14 cellular contexts compared by ENCODE assay signal in the genomic region with DNA sequence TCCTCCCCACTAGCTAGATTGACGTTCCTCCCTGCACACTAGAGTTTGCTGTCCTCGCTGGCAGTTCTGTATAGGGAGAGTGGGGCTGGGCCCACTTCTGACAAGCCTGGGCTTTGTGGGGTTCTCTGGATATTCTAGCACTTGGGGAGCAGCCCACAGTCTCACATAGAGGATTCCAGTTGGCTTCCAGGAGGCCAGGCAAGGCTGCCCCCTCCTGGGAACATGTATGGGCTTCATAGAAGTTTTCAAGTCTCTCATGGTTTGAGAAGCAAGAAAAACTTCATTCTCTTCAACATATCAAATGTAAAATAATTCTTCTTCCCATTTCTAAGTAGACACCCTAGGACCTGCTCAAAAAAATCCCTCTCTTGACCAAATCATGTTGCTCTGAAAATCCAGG.
A peak's percentile ranks its signal among the peaks of the same experiment; 100 is the strongest.
DNase-seq lines count a peak whose midpoint lies in the region; ATAC-seq, FAIRE-seq and TF ChIP-seq lines count a peak whose summit lies in the region.
"Had no signal": no experiment of that assay in that cellular context is flagged by ENCODE, and none has a peak within 500 bp of the region (broad histone marks: within the 10 kb centered on the region; RNA-seq: fewer than 3 reads in every experiment).

No MANE protein-coding gene starts in this region.

- FAIRE-seq in frontal cortex (lab: Jason Lieb, UNC), result no peak

- TF ChIP-seq EP300 in SK-N-SH (IDR thresholded peaks at IDR 0.05; ENCODE audit: borderline replicate concordance in 1 of 2, low read depth in 1 of 2, low read length in 1 of 2), result no peak

- no peak overlapping the region for H2AFZ ChIP-seq in SK-N-SH (ENCODE audit: low read depth)

- WGBS in heart right ventricle, 2 donors, result 81 to 91% methylated on average over 2 of the region's 2 CpGs
- 93% methylated on average over 2 of the region's 2 CpGs for WGBS in SK-N-SH (ENCODE audit: low lambda C conversion rate)

- H3K36me3 ChIP-seq in heart right ventricle (no peaks in the 10 kb centered on the region), right atrium auricular region (no peaks in the 10 kb centered on the region), SK-N-SH (replicated peaks in 1 of 2; ENCODE audit: control insufficient read depth in 1 of 2, insufficient read depth in 2 of 2, low read length in 1 of 2) (peaks cover 7 to 23% of the 10 kb centered on the region in 2 experiments), upper lobe of right lung (no peaks in the 10 kb centered on the region)
- H3K36me3 ChIP-seq: BLaER1, HAP-1, Peyer's patch, sigmoid colon, upper lobe of left lung had no signal

- H3K9ac ChIP-seq in SK-N-SH, result no peak overlapping the region
- H3K9ac ChIP-seq: BLaER1 had no signal

- H3K4me3 ChIP-seq in heart right ventricle (no peak overlapping the region), right atrium auricular region (no peak overlapping the region), SK-N-SH (ENCODE audit: low read depth in 2 of 2, low read length in 1 of 2) (no peak overlapping the region), fibroblast of pulmonary artery (replicated peaks; ENCODE audit: low read depth, low read length) (no peak overlapping the region), upper lobe of right lung (no peak overlapping the region)
- H3K4me3 ChIP-seq: BLaER1, HAP-1, Peyer's patch, sigmoid colon, upper lobe of left lung had no signal

- CTCF ChIA-PET in SK-N-SH (lab: Yijun Ruan, JAX), result interaction anchor here (0.8 to 2.6 kb wide), 13 partner anchors 8 to 540 kb away, joined by 3 to 11 read pairs (median 4); no protein-coding TSS in a partner anchor

- no peak overlapping the region for H3K4me2 ChIP-seq in SK-N-SH
- H3K4me2 ChIP-seq: BLaER1 had no signal

- no peaks in the 10 kb centered on the region for H3K9me2 ChIP-seq in SK-N-SH

- TF ChIP-seq CTCF in heart right ventricle (IDR thresholded peaks at IDR 0.05), result peak in 7 of 9 donors; percentile 15 to 46 (median 36)
- TF ChIP-seq CTCF in right atrium auricular region (IDR thresholded peaks at IDR 0.05), result peak in 1 of 2 donors; percentile 45
- peak; percentile 45; the same call in 1 of the 2 replicates for TF ChIP-seq CTCF in SK-N-SH (IDR thresholded peaks at IDR 0.05)
- TF ChIP-seq CTCF in fibroblast of pulmonary artery (IDR thresholded peaks at IDR 0.05; ENCODE audit: low read length, missing control alignments), result peak; percentile 48
- TF ChIP-seq CTCF in upper lobe of right lung (IDR thresholded peaks at IDR 0.05), result no peak

- ATAC-seq in heart right ventricle (peak in 6 of 8 donors; percentile 23 to 60 (median 42)), upper lobe of right lung (peak; percentile 32)

- peaks cover 13% of the 10 kb centered on the region for H3F3A ChIP-seq in SK-N-SH (replicated peaks; ENCODE audit: insufficient read depth)

- H3K4me1 ChIP-seq in heart right ventricle, result peaks cover 0 to 78% (median 31%) of the 10 kb centered on the region in 9 donors
- peaks cover 0 to 32% of the 10 kb centered on the region in 2 donors for H3K4me1 ChIP-seq in right atrium auricular region
- H3K4me1 ChIP-seq in SK-N-SH (ENCODE audit: control insufficient read depth in 1 of 2, insufficient read depth in 2 of 2, low read depth in 1 of 2, low read length in 1 of 2), result peaks cover 14 to 59% of the 10 kb centered on the region in 2 experiments
- peaks cover 9% of the 10 kb centered on the region for H3K4me1 ChIP-seq in upper lobe of right lung
- H3K4me1 ChIP-seq: HAP-1 had no signal

- no peak for DNase-seq in heart right ventricle
- DNase-seq in right atrium auricular region (ENCODE audit: low spot score), result no peak
- no peak for DNase-seq in SK-N-SH
- no peak for DNase-seq in fibroblast of pulmonary artery (ENCODE audit: low read depth)
- no peak for DNase-seq in upper lobe of right lung
- DNase-seq in frontal cortex (ENCODE audit: low spot score in 2 of 2), result no peak
- no peak for DNase-seq in cerebellar cortex (ENCODE audit: low spot score)
- DNase-seq in NCI-H2196 treated with DMSO at 0.1 percent for 48 hours (lab: John Stamatoyannopoulos, UW; ENCODE audit: unreplicated experiment), result no peak
- DNase-seq: KBM-7, Peyer's patch, sigmoid colon, upper lobe of left lung had no signal

- POLR2A ChIA-PET in SK-N-SH (lab: Yijun Ruan, JAX), result no interaction called here

- peak; percentile 54 for TF ChIP-seq RAD21 in SK-N-SH (IDR thresholded peaks at IDR 0.05; ENCODE audit: low read length)

- H3K9me3 ChIP-seq in heart right ventricle (no peaks in the 10 kb centered on the region), right atrium auricular region (no peaks in the 10 kb centered on the region), SK-N-SH (no peaks in the 10 kb centered on the region), upper lobe of right lung (no peaks in the 10 kb centered on the region)
- H3K9me3 ChIP-seq: BLaER1, HAP-1, Peyer's patch, sigmoid colon, upper lobe of left lung had no signal

- no peak overlapping the region for H3K27ac ChIP-seq in heart right ventricle
- H3K27ac ChIP-seq in right atrium auricular region, result no peak overlapping the region
- H3K27ac ChIP-seq in SK-N-SH (ENCODE audit: low read depth in 2 of 2, low read length in 1 of 2), result no peak overlapping the region
- H3K27ac ChIP-seq in upper lobe of right lung, result no peak overlapping the region
- H3K27ac ChIP-seq: BLaER1, Peyer's patch, sigmoid colon, upper lobe of left lung had no signal

- H3K27me3 ChIP-seq in heart right ventricle, result no peaks in the 10 kb centered on the region
- no peaks in the 10 kb centered on the region for H3K27me3 ChIP-seq in right atrium auricular region
- H3K27me3 ChIP-seq in SK-N-SH (ENCODE audit: insufficient read depth), result no peaks in the 10 kb centered on the region
- no peaks in the 10 kb centered on the region for H3K27me3 ChIP-seq in upper lobe of right lung
- H3K27me3 ChIP-seq: BLaER1, Peyer's patch, sigmoid colon, upper lobe of left lung had no signal

- intact Hi-C loops in heart right ventricle (cut with DNase I), result loop anchor here in 2 of 10 donors (10.0 kb wide), 2 partner anchors 55 to 235 kb away; no protein-coding TSS in a partner anchor
- intact Hi-C loops in upper lobe of right lung (cut with DNase I), result no loop called here

- H4K20me1 ChIP-seq in SK-N-SH (ENCODE audit: insufficient read depth), result peaks cover 99% of the 10 kb centered on the region
- H4K20me1 ChIP-seq: BLaER1 had no signal

- H3K79me2 ChIP-seq in SK-N-SH (ENCODE audit: insufficient read depth), result peaks cover 99% of the 10 kb centered on the region

TF ChIP-seq in SK-N-SH, 30 proteins besides CTCF, POLR2A, EP300 and RAD21:
- peak; percentile 26; the same call in 1 of the 2 replicates for TF ChIP-seq SMC3 (IDR thresholded peaks at IDR 0.05; ENCODE audit: low read depth, low read length)
- no peak for TF ChIP-seq RXRA (IDR thresholded peaks at IDR 0.05; ENCODE audit: borderline replicate concordance, low read depth)
